In genomic region chr11:12235945-12236743, GRCh38 we compare ENCODE assay signal across 8 cellular contexts.
DNase-seq lines count a peak whose midpoint lies in the region; ATAC-seq and TF ChIP-seq lines count a peak whose summit lies in the region.

No MANE protein-coding gene starts in this region.

- peaks cover 40% of the 10 kb centered on the region for H3K4me1 Mint-ChIP-seq in activated naive CD8-positive, alpha-beta T cell treated with anti-CD3 and anti-CD28 coated beads, Interleukin-2, amount 50 U/mL, for 24 hours

- H3K27me3 ChIP-seq in right cardiac atrium (ENCODE audit: control insufficient read depth, insufficient read depth) (no peaks in the 10 kb centered on the region), skeletal muscle satellite cell (ENCODE audit: control insufficient read depth, insufficient read depth, low read length) (no peaks in the 10 kb centered on the region)

- no peaks in the 10 kb centered on the region for H3K9me3 Mint-ChIP-seq in activated naive CD8-positive, alpha-beta T cell treated with anti-CD3 and anti-CD28 coated beads, Interleukin-2, amount 50 U/mL, for 24 hours

- peaks cover 10% of the 10 kb centered on the region for H3K4me1 ChIP-seq in right cardiac atrium (ENCODE audit: control insufficient read depth, insufficient read depth, low read length)
- peaks cover 60% of the 10 kb centered on the region for H3K4me1 ChIP-seq in skeletal muscle satellite cell (ENCODE audit: control insufficient read depth, insufficient read depth, low read length)

- H3K4me3 Mint-ChIP-seq in activated naive CD8-positive, alpha-beta T cell treated with anti-CD3 and anti-CD28 coated beads, Interleukin-2, amount 50 U/mL, for 24 hours = peak overlapping the region; percentile 50

- CTCF ChIA-PET in RWPE1 (lab: Yijun Ruan, JAX) = interaction anchor here (0.5 to 1.7 kb wide), 7 partner anchors 14 to 1490 kb away, joined by 3 to 6 read pairs (median 3); no protein-coding TSS in a partner anchor

- peaks cover 49% of the 10 kb centered on the region for H3K36me3 ChIP-seq in skeletal muscle satellite cell (ENCODE audit: insufficient read depth, low read length)

- DNase-seq in Daoy (ENCODE audit: low read depth) (peak; percentile 75), GM20000 (ENCODE audit: low spot score) (peak; percentile 64), HT-29 (ENCODE audit: low spot score) (peak; percentile 89), RWPE1 (ENCODE audit: low spot score) (peak; percentile 42), right cardiac atrium (peak in 1 of 3 donors; percentile 64), OCI-M2 (lab: John Stamatoyannopoulos, UW; ENCODE audit: unreplicated experiment) (no peak)
- peak; percentile 56 for DNase-seq in activated naive CD8-positive, alpha-beta T cell treated with anti-CD3 and anti-CD28 coated beads, Interleukin-2, amount 50 U/mL, for 24 hours

- peak overlapping the region; percentile 89 for H3K27ac Mint-ChIP-seq in activated naive CD8-positive, alpha-beta T cell treated with anti-CD3 and anti-CD28 coated beads, Interleukin-2, amount 50 U/mL, for 24 hours

- ATAC-seq in activated naive CD8-positive, alpha-beta T cell treated with anti-CD3 and anti-CD28 coated beads, Interleukin-2, amount 50 U/mL, for 24 hours = peak; percentile 82
- ATAC-seq in right cardiac atrium = peak; percentile 31 to 32

- H3K4me2 ChIP-seq in skeletal muscle satellite cell (ENCODE audit: low read length) = peak overlapping the region; percentile 10

- WGBS in right cardiac atrium = 48% methylated on average over 13 of the region's 13 CpGs

- H3K9me3 ChIP-seq in right cardiac atrium (ENCODE audit: control insufficient read depth, low read length) (no peaks in the 10 kb centered on the region), skeletal muscle satellite cell (replicated peaks; ENCODE audit: low read length) (no peaks in the 10 kb centered on the region)

- H3K9ac ChIP-seq in skeletal muscle satellite cell (ENCODE audit: low read depth, low read length) = peak overlapping the region; percentile 73

- POLR2A ChIA-PET in RWPE1 (lab: Yijun Ruan, JAX; ENCODE audit: low non-redundant PET) = interaction anchor here (0.6 kb wide), 1 partner anchor 189 kb away, joined by 3 read pairs; no protein-coding TSS in a partner anchor

- H3K4me3 ChIP-seq in right cardiac atrium (ENCODE audit: low read length) (no peak overlapping the region), skeletal muscle satellite cell (ENCODE audit: low read length) (no peak overlapping the region)

- intact Hi-C loops in right cardiac atrium (cut with DNase I) = loop anchor here (5.0 to 10.0 kb wide), 4 partner anchors 71 to 189 kb away; no protein-coding TSS in a partner anchor

- H3K27ac ChIP-seq in RWPE1 (peak overlapping the region; percentile 45), right cardiac atrium (ENCODE audit: low read length) (peak overlapping the region; percentile 65)

- no peaks in the 10 kb centered on the region for H3K27me3 Mint-ChIP-seq in activated naive CD8-positive, alpha-beta T cell treated with anti-CD3 and anti-CD28 coated beads, Interleukin-2, amount 50 U/mL, for 24 hours

- TF ChIP-seq CTCF in GM20000 (IDR thresholded peaks at IDR 0.05; ENCODE audit: extremely low read depth, missing control alignments) (peak; percentile 37), RWPE1 (conservative IDR thresholded peaks at IDR 0.05; ENCODE audit: low read depth) (peak; percentile 76)

- peaks cover 62% of the 10 kb centered on the region for H3K36me3 Mint-ChIP-seq in activated naive CD8-positive, alpha-beta T cell treated with anti-CD3 and anti-CD28 coated beads, Interleukin-2, amount 50 U/mL, for 24 hours (ENCODE audit: low read depth)
